Comparison of ENCODE assay signal across 8 cellular contexts in the genomic region with DNA sequence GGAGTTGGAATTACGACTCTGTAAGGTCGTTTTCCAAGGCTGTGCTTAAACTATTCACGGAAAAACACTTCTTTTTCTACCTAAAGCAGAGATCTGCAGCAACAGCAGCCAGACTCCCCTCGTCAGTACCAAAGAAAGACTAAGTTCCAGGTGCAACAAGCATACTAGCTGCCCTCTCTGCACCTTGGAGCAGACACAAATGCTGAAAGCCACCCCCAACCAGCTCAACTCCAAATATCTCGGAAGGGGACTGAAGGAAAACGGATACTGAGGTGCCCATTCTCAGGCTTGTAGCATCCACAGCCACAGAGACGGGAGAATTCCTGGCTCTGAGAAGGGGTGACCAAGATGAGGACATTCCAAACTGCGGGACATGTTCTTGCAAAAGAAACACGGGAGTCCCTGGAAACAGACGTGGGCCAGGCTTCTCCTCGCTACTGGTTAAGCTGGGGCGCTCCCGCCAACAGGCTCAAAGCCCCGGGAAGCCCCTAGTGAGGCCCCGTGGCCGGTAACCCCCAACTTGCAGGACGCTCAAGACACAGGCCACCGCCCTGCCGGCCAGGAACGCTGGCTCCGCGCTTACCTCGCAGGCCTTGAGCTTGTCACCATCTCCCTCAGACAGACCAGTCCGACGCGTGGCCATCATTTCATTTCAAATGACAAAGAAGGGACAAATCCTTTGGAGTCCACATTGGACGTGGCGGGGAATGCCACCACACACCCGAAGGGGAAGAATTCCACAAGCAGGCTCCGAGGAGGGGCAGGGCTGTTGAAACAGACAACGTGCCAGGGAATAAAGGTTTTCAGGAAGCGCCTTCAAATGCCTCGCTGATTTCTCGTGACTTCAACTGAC. TPM values are rescaled to one million over a fixed set of nuclear protein-coding genes. Genes with fewer than 3 reads are reported as not detected.
DNase-seq lines count a peak whose midpoint lies in the region; ATAC-seq and TF ChIP-seq lines count a peak whose summit lies in the region.

No MANE protein-coding gene starts in this region.

- peak overlapping the region; percentile 97 to 98 for H3K27ac ChIP-seq in mucosa of rectum (ENCODE audit: low read depth in 2 of 2, low read length in 2 of 2)
- H3K27ac ChIP-seq in vagina, result peak overlapping the region; percentile 95

- peak; percentile 36 for DNase-seq in Calu3
- DNase-seq in NCI-H69 (lab: John Stamatoyannopoulos, UW), result peak; percentile 39
- peak in 1 of 2 donors; percentile 88 for DNase-seq in vagina (ENCODE audit: extremely low spot score in 2 of 2)
- no peak for DNase-seq in middle frontal gyrus (ENCODE audit: extremely low spot score, low spot score)
- no peak for DNase-seq in NCI-H1436 (lab: John Stamatoyannopoulos, UW)

- H3K9me3 Mint-ChIP-seq in Calu3 (ENCODE audit: low read depth, unreplicated experiment), result no peaks in the 10 kb centered on the region

- peak overlapping the region; percentile 65 for H3K27ac Mint-ChIP-seq in Calu3 (ENCODE audit: unreplicated experiment)

- no peaks in the 10 kb centered on the region for H3K36me3 ChIP-seq in endocrine pancreas (ENCODE audit: control insufficient read depth, insufficient read depth, low read length)
- no peaks in the 10 kb centered on the region for H3K36me3 ChIP-seq in mucosa of rectum (ENCODE audit: control insufficient read depth in 2 of 2, insufficient read depth in 2 of 2, low read length in 2 of 2)
- H3K36me3 ChIP-seq in vagina, result no peaks in the 10 kb centered on the region

- no peaks in the 10 kb centered on the region for H3K27me3 Mint-ChIP-seq in Calu3 (ENCODE audit: unreplicated experiment)

- H3K4me3 Mint-ChIP-seq in Calu3 (ENCODE audit: low read depth, unreplicated experiment), result no peak overlapping the region

- H3K4me1 ChIP-seq in endocrine pancreas (ENCODE audit: control insufficient read depth, insufficient read depth, low read length) (peaks cover 24% of the 10 kb centered on the region), mucosa of rectum (ENCODE audit: control insufficient read depth in 2 of 2, insufficient read depth in 2 of 2, low read length in 2 of 2) (peaks cover 14 to 49% of the 10 kb centered on the region in 2 donors), vagina (peaks cover 49% of the 10 kb centered on the region)

- no peaks in the 10 kb centered on the region for H3K27me3 ChIP-seq in endocrine pancreas (ENCODE audit: control insufficient read depth, insufficient read depth, low read length)
- H3K27me3 ChIP-seq in mucosa of rectum (ENCODE audit: control insufficient read depth in 2 of 2, insufficient read depth in 2 of 2, low read length in 2 of 2), result no peaks in the 10 kb centered on the region
- H3K27me3 ChIP-seq in vagina, result no peaks in the 10 kb centered on the region

- peak overlapping the region; percentile 38 for H3K9ac ChIP-seq in endocrine pancreas (ENCODE audit: control insufficient read depth, insufficient read depth, low read length)
- peak overlapping the region; percentile 71 to 94 for H3K9ac ChIP-seq in mucosa of rectum (ENCODE audit: low read depth in 1 of 2, low read length in 2 of 2)

- peaks cover 6% of the 10 kb centered on the region for H3K4me1 Mint-ChIP-seq in Calu3 (ENCODE audit: low read depth, unreplicated experiment)

- H3K4me3 ChIP-seq in endocrine pancreas (ENCODE audit: control insufficient read depth, insufficient read depth, low read length) (peak overlapping the region; percentile 72), mucosa of rectum (ENCODE audit: low read length in 2 of 2) (peak overlapping the region; percentile 79 to 85), vagina (peak overlapping the region; percentile 85 to 89)

- TF ChIP-seq CTCF in Calu3 (IDR thresholded peaks at IDR 0.05; ENCODE audit: unreplicated experiment), result no peak
- no peak for TF ChIP-seq CTCF in vagina (IDR thresholded peaks at IDR 0.05)

- H3K9me3 ChIP-seq in endocrine pancreas (ENCODE audit: control insufficient read depth, low read length) (no peaks in the 10 kb centered on the region), mucosa of rectum (ENCODE audit: control insufficient read depth in 2 of 2, low read length in 2 of 2) (no peaks in the 10 kb centered on the region), vagina (no peaks in the 10 kb centered on the region)

- BruUV-seq in Calu3 (replicated peaks; lab: Mats Ljungman, UMichigan), result no TSS peak

- CTCF ChIA-PET in Calu3 (lab: Charles Lee), result interaction anchor here (2.1 kb wide), 1 partner anchor 226 kb away, joined by 5 read pairs; no protein-coding TSS in a partner anchor

- ATAC-seq in GM18502 (IDR thresholded peaks at IDR 0.05; ENCODE audit: poor library complexity, unreplicated experiment), result no peak

- peaks cover 48% of the 10 kb centered on the region for H3K36me3 Mint-ChIP-seq in Calu3 (ENCODE audit: insufficient read depth, unreplicated experiment)

- TF ChIP-seq POLR2A in vagina (IDR thresholded peaks at IDR 0.05), result no peak

- intact Hi-C loops in Calu3 (cut with micrococcal nuclease; ENCODE audit: unreplicated experiment) (loop anchor here (2.0 to 10.0 kb wide), 5 partner anchors 15 to 271 kb away; a partner anchor contains a TSS), vagina (cut with DNase I) (loop anchor here (2.0 to 10.0 kb wide), 2 partner anchors 231 to 293 kb away; a partner anchor contains a TSS)

RNA-seq across cellular contexts. Expression of a gene that starts 2.2 kb away (rescaled TPM):
- total RNA-seq in Calu3 (2022) (67.0 and 67.5 TPM in 2 replicates), vagina (43.0 TPM)

Comparison
In these comparisons a context has a peak if more than half of its experiments do, and no peak if none do; other contexts are left out.
1. DNase-seq: peak in Calu3 (single experiment) and NCI-H69 (single experiment); none in middle frontal gyrus (single experiment) and NCI-H1436 (single experiment).
2. Peak in every context shown above with its lines, with median percentiles within 50 percentile points of each other: H3K4me3 ChIP-seq.